Comparison of ENCODE assay signal across 22 cellular contexts in genomic region chr2:42026332-42026731, GRCh38. TPM values are rescaled to one million over a fixed set of nuclear protein-coding genes. Genes with fewer than 3 reads are reported as not detected.
DNase-seq lines count a peak whose midpoint lies in the region; ATAC-seq and TF ChIP-seq lines count a peak whose summit lies in the region.
"Had no signal": no experiment of that assay in that cellular context is flagged by ENCODE, and none has a peak within 500 bp of the region (broad histone marks: within the 10 kb centered on the region; RNA-seq: fewer than 3 reads in every experiment).

No MANE protein-coding gene starts in this region.

- H3K4me3 ChIP-seq in left ventricle myocardium inferior: no peak overlapping the region
- H3K4me3 ChIP-seq in mesenchymal stem cell (ENCODE audit: insufficient read depth in 1 of 2, low read depth in 1 of 2, low read length in 2 of 2): no peak overlapping the region
- no peak overlapping the region for H3K4me3 ChIP-seq in suprapubic skin
- H3K4me3 ChIP-seq: GM23338 had no signal

- H3K4me1 Mint-ChIP-seq in nephron progenitor cell: peaks cover 99% of the 10 kb centered on the region
- H3K4me1 Mint-ChIP-seq: CD4-positive, CD25-positive, alpha-beta regulatory T cell had no signal

- no peak overlapping the region for H3K14ac ChIP-seq in mesenchymal stem cell (ENCODE audit: low read length in 2 of 2)

- H3K27ac Mint-ChIP-seq in nephron progenitor cell: no peak overlapping the region
- H3K27ac Mint-ChIP-seq: CD4-positive, CD25-positive, alpha-beta regulatory T cell; GM23338; HFFc6 had no signal

- H3K4me1 ChIP-seq in left ventricle myocardium inferior: peaks cover 51% of the 10 kb centered on the region
- peaks cover 25% of the 10 kb centered on the region for H3K4me1 ChIP-seq in mesenchymal stem cell (ENCODE audit: control insufficient read depth, insufficient read depth, low read depth, low read length)
- H3K4me1 ChIP-seq in suprapubic skin: no peaks in the 10 kb centered on the region

- no peak overlapping the region for H2AFZ ChIP-seq in mesenchymal stem cell (ENCODE audit: low read depth, low read length)

- no peak overlapping the region for H3K23ac ChIP-seq in mesenchymal stem cell (ENCODE audit: low read length in 2 of 2)

- H3K27ac ChIP-seq in left ventricle myocardium inferior (replicated peaks) (peak overlapping the region; percentile 32), mesenchymal stem cell (ENCODE audit: low read length, poor library complexity, severe bottlenecking) (no peak overlapping the region), suprapubic skin (no peak overlapping the region)
- H3K27ac ChIP-seq: HL-60 had no signal

- H3K18ac ChIP-seq in mesenchymal stem cell (ENCODE audit: low read depth in 1 of 2, low read length in 2 of 2): no peak overlapping the region

- DNase-seq in left ventricle myocardium inferior (no peak), left ventricle myocardium superior (no peak), mesenchymal stem cell (no peak), nephron progenitor cell (no peak), NCI-H446 (lab: John Stamatoyannopoulos, UW) (no peak), T-helper 9 cell (no peak), suprapubic skin (ENCODE audit: low spot score in 2 of 2) (no peak), NCI-H1105 (lab: John Stamatoyannopoulos, UW) (no peak)
- DNase-seq: 8988T; C1 segment of cervical spinal cord; CD4-positive, CD25-positive, alpha-beta regulatory T cell; CD8-positive, alpha-beta memory T cell; COR-L47; DMS 273 treated with DMSO at 0.1 percent for 48 hours; DMS53; DND-41; EL; H7; HFFc6 had no signal

- no peak overlapping the region for H4K8ac ChIP-seq in mesenchymal stem cell (ENCODE audit: low read length)

- no peak overlapping the region for H2BK5ac ChIP-seq in mesenchymal stem cell (ENCODE audit: low read depth, low read length, poor library complexity, severe bottlenecking)

- intact Hi-C loops in left ventricle myocardium inferior (cut with micrococcal nuclease) (loop anchor here (10.0 kb wide), 1 partner anchor 92 kb away; no protein-coding TSS in a partner anchor), left ventricle myocardium superior (cut with micrococcal nuclease) (no loop called here)

- H3K4ac ChIP-seq in mesenchymal stem cell (ENCODE audit: low read depth in 1 of 2, low read length in 2 of 2): no peak overlapping the region

- H3K27me3 ChIP-seq in left ventricle myocardium inferior (ENCODE audit: low read depth) (no peaks in the 10 kb centered on the region), mesenchymal stem cell (ENCODE audit: control insufficient read depth in 1 of 2, insufficient read depth in 1 of 2, low read length in 2 of 2) (peaks cover 0 to 23% of the 10 kb centered on the region in 2 experiments), suprapubic skin (no peaks in the 10 kb centered on the region)

- H3K36me3 Mint-ChIP-seq in nephron progenitor cell (ENCODE audit: low read depth): peaks cover 13% of the 10 kb centered on the region
- H3K36me3 Mint-ChIP-seq: CD4-positive, CD25-positive, alpha-beta regulatory T cell; CD8-positive, alpha-beta memory T cell had no signal

- no peak for TF ChIP-seq POLR2A in suprapubic skin (IDR thresholded peaks at IDR 0.05)

- H3K36me3 ChIP-seq in left ventricle myocardium inferior (no peaks in the 10 kb centered on the region), mesenchymal stem cell (ENCODE audit: control insufficient read depth in 1 of 2, insufficient read depth in 2 of 2, low read depth in 1 of 2, low read length in 2 of 2) (no peaks in the 10 kb centered on the region), suprapubic skin (no peaks in the 10 kb centered on the region)

- 93% methylated on average over 5 of the region's 5 CpGs for WGBS in mesenchymal stem cell
- WGBS in suprapubic skin: 80% methylated on average over 5 of the region's 5 CpGs

- H3K9me3 ChIP-seq in left ventricle myocardium inferior (replicated peaks): no peaks in the 10 kb centered on the region
- no peaks in the 10 kb centered on the region for H3K9me3 ChIP-seq in mesenchymal stem cell (ENCODE audit: control insufficient read depth, low read length)
- no peaks in the 10 kb centered on the region for H3K9me3 ChIP-seq in suprapubic skin

- H3K4me2 ChIP-seq in mesenchymal stem cell (ENCODE audit: low read length, poor library complexity, severe bottlenecking): no peak overlapping the region

- no peak overlapping the region for H2BK15ac ChIP-seq in mesenchymal stem cell (ENCODE audit: low read depth, poor library complexity, severe bottlenecking)

- no peak overlapping the region for H4K91ac ChIP-seq in mesenchymal stem cell (ENCODE audit: low read length)

- TF ChIP-seq EP300 in suprapubic skin (IDR thresholded peaks at IDR 0.05): no peak

- peaks cover 20% of the 10 kb centered on the region for H3K9me3 Mint-ChIP-seq in nephron progenitor cell
- H3K9me3 Mint-ChIP-seq: HFFc6 had no signal

- TF ChIP-seq CTCF in left ventricle myocardium inferior (IDR thresholded peaks at IDR 0.05; ENCODE audit: borderline replicate concordance): no peak
- TF ChIP-seq CTCF in nephron progenitor cell (IDR thresholded peaks at IDR 0.05): no peak
- no peak for TF ChIP-seq CTCF in suprapubic skin (IDR thresholded peaks at IDR 0.05)

- H2BK120ac ChIP-seq in mesenchymal stem cell (ENCODE audit: low read depth, low read length): no peak overlapping the region

- peak overlapping the region; percentile 35 for H2AK5ac ChIP-seq in mesenchymal stem cell (ENCODE audit: low read length, severe bottlenecking)

- peaks cover 8% of the 10 kb centered on the region for H3K27me3 Mint-ChIP-seq in nephron progenitor cell (ENCODE audit: low read depth, poor library complexity)

- H3K4me3 Mint-ChIP-seq in nephron progenitor cell: peak overlapping the region; percentile 55
- H3K4me3 Mint-ChIP-seq: CD4-positive, CD25-positive, alpha-beta regulatory T cell; CD8-positive, alpha-beta memory T cell; GM23338; HFFc6 had no signal

- ATAC-seq in left ventricle myocardium superior: no peak
- ATAC-seq: GM23338, HCT116 had no signal

- H2BK12ac ChIP-seq in mesenchymal stem cell (ENCODE audit: low read length in 2 of 2): no peak overlapping the region

- no peaks in the 10 kb centered on the region for H3K79me1 ChIP-seq in mesenchymal stem cell (replicated peaks; ENCODE audit: low read length, poor library complexity, severe bottlenecking)

- H3K9ac ChIP-seq in mesenchymal stem cell (ENCODE audit: low read length): no peak overlapping the region

RNA-seq across cellular contexts. Expression of gene PKDCC, which starts 21.5 kb away (rescaled TPM):
- total RNA-seq in left ventricle myocardium inferior: 88.7 TPM
- total RNA-seq in left ventricle myocardium superior: 77.1 TPM
- polyA plus RNA-seq in mesenchymal stem cell (2013, experiment 1 of 2): 35.7 TPM
- 35.3 TPM for polyA plus RNA-seq in mesenchymal stem cell (2013, experiment 2 of 2)
- total RNA-seq in suprapubic skin: 1 to 10 TPM; 2.5 to 8.5 (median 6.2) TPM
- total RNA-seq: CD4-positive, CD25-positive, alpha-beta regulatory T cell; HFFc6 had no signal
- polyA plus RNA-seq: CD4-positive, CD25-positive, alpha-beta regulatory T cell had no signal
